1 cellular context compared by ENCODE assay signal in genomic region chr3:179769411-179770247, GRCh38.
TF ChIP-seq lines count a peak whose summit lies in the region.

No MANE protein-coding gene starts in this region.

TF ChIP-seq in GM12878, 131 proteins besides CTCF, POLR2A, EP300 and RAD21 (continued from another document):
- TF ChIP-seq BHLHE40 (IDR thresholded peaks at IDR 0.05; ENCODE audit: borderline replicate concordance in 1 of 2, low read depth in 2 of 2, low read length in 1 of 2) (peak in 1 of 2 experiments; percentile 26; a peak in 1 of 4 replicates), CREB1 (IDR thresholded peaks at IDR 0.05; ENCODE audit: low read depth) (no peak), ZNF207 (IDR thresholded peaks at IDR 0.05; ENCODE audit: borderline replicate concordance) (no peak)
